10 cellular contexts compared by ENCODE assay signal in genomic region chr9:98083059-98083458, GRCh38. TPM values are rescaled to one million over a fixed set of nuclear protein-coding genes. Genes with fewer than 3 reads are reported as not detected.
A peak's percentile ranks its signal among the peaks of the same experiment; 100 is the strongest.
DNase-seq lines count a peak whose midpoint lies in the region; ATAC-seq and TF ChIP-seq lines count a peak whose summit lies in the region.
"Had no signal": no experiment of that assay in that cellular context is flagged by ENCODE, and none has a peak within 500 bp of the region (broad histone marks: within the 10 kb centered on the region; RNA-seq: fewer than 3 reads in every experiment).

No MANE protein-coding gene starts in this region.

- no peak overlapping the region for H3K4me2 ChIP-seq in PC-9

- peak overlapping the region; percentile 93 for H3K27ac Mint-ChIP-seq in activated T-cell treated with anti-CD3 and anti-CD28 coated beads, Interleukin-2, amount 50 U/mL, for 24 hours
- peak overlapping the region; percentile 66 for H3K27ac Mint-ChIP-seq in activated CD4-positive, alpha-beta memory T cell treated with anti-CD3 and anti-CD28 coated beads, Interleukin-2, amount 10 ng/mL, durations not matched to agents 7 days and 5 days

- no peaks in the 10 kb centered on the region for H3K27me3 ChIP-seq in subcutaneous abdominal adipose tissue (ENCODE audit: control insufficient read depth in 5 of 5, insufficient read depth in 4 of 5, low read length in 5 of 5)
- H3K27me3 ChIP-seq in PC-9 (ENCODE audit: insufficient read depth, low read depth), result no peaks in the 10 kb centered on the region

- H3K9me2 ChIP-seq in PC-9 (ENCODE audit: insufficient read depth), result no peaks in the 10 kb centered on the region

- ATAC-seq in left ventricle myocardium superior, result peak; percentile 69
- ATAC-seq in HG03045 (IDR thresholded peaks at IDR 0.05; ENCODE audit: unreplicated experiment), result no peak

- H3K27ac ChIP-seq in subcutaneous abdominal adipose tissue (ENCODE audit: low read depth, low read length) (peak overlapping the region; percentile 18), PC-9 (no peak overlapping the region)

- no peaks in the 10 kb centered on the region for H3K27me3 Mint-ChIP-seq in activated T-cell treated with anti-CD3 and anti-CD28 coated beads, Interleukin-2, amount 50 U/mL, for 24 hours
- H3K27me3 Mint-ChIP-seq in activated CD4-positive, alpha-beta memory T cell treated with anti-CD3 and anti-CD28 coated beads, Interleukin-2, amount 10 ng/mL, durations not matched to agents 7 days and 5 days, result no peaks in the 10 kb centered on the region

- no peaks in the 10 kb centered on the region for H3K9me3 ChIP-seq in subcutaneous abdominal adipose tissue (ENCODE audit: control insufficient read depth in 5 of 5, low read length in 5 of 5)
- no peaks in the 10 kb centered on the region for H3K9me3 ChIP-seq in PC-9 (ENCODE audit: insufficient read depth, low read depth)

- intact Hi-C loops in left ventricle myocardium superior (cut with micrococcal nuclease) (no loop called here), PC-9 (cut with micrococcal nuclease; ENCODE audit: unreplicated experiment) (no loop called here)

- peaks cover 41% of the 10 kb centered on the region; the same call in 1 of the 2 replicates for H3F3A ChIP-seq in PC-9 (ENCODE audit: insufficient read depth, low read depth)

- H3K4me1 ChIP-seq in subcutaneous abdominal adipose tissue (ENCODE audit: control insufficient read depth in 5 of 5, insufficient read depth in 5 of 5, low read length in 5 of 5) (peaks cover 5 to 28% (median 17%) of the 10 kb centered on the region in 5 donors), PC-9 (replicated peaks; ENCODE audit: insufficient read depth) (peaks cover 29% of the 10 kb centered on the region)

- POLR2A ChIA-PET in activated CD4-positive, alpha-beta memory T cell treated with anti-CD3 and anti-CD28 coated beads, Interleukin-2, amount 10 ng/mL, durations not matched to agents 7 days and 5 days (lab: Charles Lee), result interaction anchor here (1.1 to 2.1 kb wide), 2 partner anchors 10 to 15 kb away, joined by 3 to 9 read pairs; no protein-coding TSS in a partner anchor
- POLR2A ChIA-PET in PC-9 (lab: Charles Lee; ENCODE audit: unreplicated experiment), result no interaction called here

- no peak overlapping the region for H3K9ac ChIP-seq in subcutaneous abdominal adipose tissue (ENCODE audit: low read length in 5 of 5)

- no peaks in the 10 kb centered on the region for H3K79me2 ChIP-seq in PC-9 (ENCODE audit: low read depth)

- H3K36me3 ChIP-seq in subcutaneous abdominal adipose tissue (ENCODE audit: control insufficient read depth in 5 of 5, insufficient read depth in 5 of 5, low read length in 5 of 5), result peaks cover 0 to 49% (median 32%) of the 10 kb centered on the region in 5 donors
- peaks cover 15% of the 10 kb centered on the region for H3K36me3 ChIP-seq in PC-9 (ENCODE audit: low read depth)

- CTCF ChIA-PET in activated CD4-positive, alpha-beta memory T cell treated with anti-CD3 and anti-CD28 coated beads, Interleukin-2, amount 10 ng/mL, durations not matched to agents 7 days and 5 days (lab: Charles Lee), result no interaction called here
- CTCF ChIA-PET in PC-9 (lab: Charles Lee), result interaction anchor here (0.5 kb wide), 1 partner anchor 25 kb away, joined by 5 read pairs; no protein-coding TSS in a partner anchor

- no peak overlapping the region for H3K4me3 ChIP-seq in subcutaneous abdominal adipose tissue (ENCODE audit: low read depth in 1 of 5, low read length in 5 of 5)
- no peak overlapping the region for H3K4me3 ChIP-seq in PC-9

- no peaks in the 10 kb centered on the region for H4K20me1 ChIP-seq in PC-9 (ENCODE audit: insufficient read depth)

- no peak overlapping the region for H2AFZ ChIP-seq in PC-9

- DNase-seq in activated T-cell treated with anti-CD3 and anti-CD28 coated beads, Interleukin-2, amount 50 U/mL, for 24 hours, result no peak
- DNase-seq in activated T-cell treated with anti-CD3 and anti-CD28 coated beads for 4 hours, result no peak
- DNase-seq in activated CD4-positive, alpha-beta memory T cell treated with anti-CD3 and anti-CD28 coated beads, Interleukin-2, amount 10 ng/mL, durations not matched to agents 7 days and 5 days, result no peak
- DNase-seq in left ventricle myocardium superior, result no peak
- no peak for DNase-seq in PC-9
- no peak for DNase-seq in NOMO-1 (lab: John Stamatoyannopoulos, UW; ENCODE audit: unreplicated experiment in 2 of 2)
- DNase-seq: activated CD4-positive, alpha-beta T cell treated with anti-CD3 and anti-CD28 coated beads for 1 hour; NCI-H1930 had no signal

- H3K4me3 Mint-ChIP-seq in activated T-cell treated with anti-CD3 and anti-CD28 coated beads, Interleukin-2, amount 50 U/mL, for 24 hours, result no peak overlapping the region
- H3K4me3 Mint-ChIP-seq in activated CD4-positive, alpha-beta memory T cell treated with anti-CD3 and anti-CD28 coated beads, Interleukin-2, amount 10 ng/mL, durations not matched to agents 7 days and 5 days, result no peak overlapping the region

- peaks cover 88% of the 10 kb centered on the region for H3K36me3 Mint-ChIP-seq in activated T-cell treated with anti-CD3 and anti-CD28 coated beads, Interleukin-2, amount 50 U/mL, for 24 hours (ENCODE audit: low read depth)
- peaks cover 78% of the 10 kb centered on the region for H3K36me3 Mint-ChIP-seq in activated CD4-positive, alpha-beta memory T cell treated with anti-CD3 and anti-CD28 coated beads, Interleukin-2, amount 10 ng/mL, durations not matched to agents 7 days and 5 days (ENCODE audit: low read depth)

- TF ChIP-seq CTCF in PC-9 (conservative IDR thresholded peaks at IDR 0.05), result no peak

- H3K9me3 Mint-ChIP-seq in activated T-cell treated with anti-CD3 and anti-CD28 coated beads, Interleukin-2, amount 50 U/mL, for 24 hours, result no peaks in the 10 kb centered on the region
- H3K9me3 Mint-ChIP-seq in activated CD4-positive, alpha-beta memory T cell treated with anti-CD3 and anti-CD28 coated beads, Interleukin-2, amount 10 ng/mL, durations not matched to agents 7 days and 5 days, result no peaks in the 10 kb centered on the region

- peaks cover 53% of the 10 kb centered on the region for H3K4me1 Mint-ChIP-seq in activated T-cell treated with anti-CD3 and anti-CD28 coated beads, Interleukin-2, amount 50 U/mL, for 24 hours (ENCODE audit: low read depth)
- peaks cover 39% of the 10 kb centered on the region for H3K4me1 Mint-ChIP-seq in activated CD4-positive, alpha-beta memory T cell treated with anti-CD3 and anti-CD28 coated beads, Interleukin-2, amount 10 ng/mL, durations not matched to agents 7 days and 5 days

- BruUV-seq in PC-9 (replicated peaks; lab: Mats Ljungman, UMichigan), result no TSS peak

RNA-seq across cellular contexts. Expression of gene NANS, which starts 26.5 kb away (rescaled TPM):
- 10 to 100 TPM; 46.1 to 47.3 TPM for total RNA-seq in activated CD4-positive, alpha-beta memory T cell treated with anti-CD3 and anti-CD28 coated beads, Interleukin-2, amount 10 ng/mL, durations not matched to agents 7 days and 5 days
- total RNA-seq in left ventricle myocardium superior, result 35.9 TPM
- 74.6 and 84.9 TPM in 2 replicates for total RNA-seq in PC-9 (2021)

RNA-seq across cellular contexts. Expression of gene TRIM14, which starts 36.0 kb away (rescaled TPM):
- 100 to 1,000 TPM in 1 of 2 experiments, 10 to 100 TPM in 1; 99.4 to 101 TPM for total RNA-seq in activated CD4-positive, alpha-beta memory T cell treated with anti-CD3 and anti-CD28 coated beads, Interleukin-2, amount 10 ng/mL, durations not matched to agents 7 days and 5 days
- total RNA-seq in left ventricle myocardium superior, result 4.0 TPM
- 18.1 and 20.2 TPM in 2 replicates for total RNA-seq in PC-9 (2021)
